Comparison of ENCODE assay signal across 20 cellular contexts in the genomic region with DNA sequence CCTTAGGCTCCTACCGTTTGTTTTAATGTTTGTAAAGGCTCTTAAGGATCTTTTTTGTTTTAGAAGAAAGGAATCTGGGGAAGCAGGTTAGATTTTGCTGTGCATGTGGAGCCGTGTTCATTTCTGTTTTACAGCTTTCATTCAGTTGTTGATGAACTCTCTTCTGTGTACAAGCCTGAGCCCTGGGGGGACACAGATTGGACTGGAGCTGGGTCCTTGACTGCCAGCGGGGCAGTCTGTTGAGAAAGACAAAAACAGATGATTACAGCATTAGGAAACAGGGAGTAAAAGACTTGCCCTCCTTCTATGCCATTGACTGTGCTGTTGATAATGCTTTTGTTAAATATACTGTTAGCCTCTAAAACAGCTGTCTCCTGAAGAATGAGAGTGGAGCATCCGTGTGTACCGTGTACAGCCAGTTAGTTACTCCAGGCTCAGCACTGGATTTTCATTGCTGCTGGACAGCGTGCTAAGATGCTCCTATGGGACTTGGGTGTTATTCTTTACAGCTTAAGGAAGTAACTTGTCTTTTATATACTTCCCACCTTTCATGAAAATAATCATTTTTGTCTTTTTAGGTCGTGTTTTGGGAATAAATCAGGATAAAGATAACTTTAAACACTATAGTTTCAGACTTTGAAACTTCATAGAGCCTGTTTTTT. TPM values are rescaled to one million over a fixed set of nuclear protein-coding genes. Genes with fewer than 3 reads are reported as not detected.
A peak's percentile ranks its signal among the peaks of the same experiment; 100 is the strongest.
DNase-seq lines count a peak whose midpoint lies in the region; ATAC-seq and TF ChIP-seq lines count a peak whose summit lies in the region.
"Had no signal": no experiment of that assay in that cellular context is flagged by ENCODE, and none has a peak within 500 bp of the region (broad histone marks: within the 10 kb centered on the region; RNA-seq: fewer than 3 reads in every experiment).

No MANE protein-coding gene starts in this region.

- peaks cover 0 to 19% of the 10 kb centered on the region in 2 experiments; a peak in 2 of 3 replicates for H3K36me3 ChIP-seq in HEK293 (ENCODE audit: control insufficient read depth in 2 of 2, insufficient read depth in 1 of 2, low read length in 2 of 2)
- H3K36me3 ChIP-seq in sigmoid colon, result peaks cover 5 to 18% (median 10%) of the 10 kb centered on the region in 4 donors
- H3K36me3 ChIP-seq in stomach, result peaks cover 13 to 32% (median 20%) of the 10 kb centered on the region in 4 donors

- peaks cover 42% of the 10 kb centered on the region for H3K4me1 Mint-ChIP-seq in activated T-cell treated with anti-CD3 and anti-CD28 coated beads, Interleukin-2, amount 50 U/mL, for 72 hours (ENCODE audit: low read depth)
- peaks cover 43% of the 10 kb centered on the region for H3K4me1 Mint-ChIP-seq in activated T-cell treated with anti-CD3 and anti-CD28 coated beads, Interleukin-2, amount 50 U/mL, for 24 hours (ENCODE audit: low read depth)
- peaks cover 31 to 34% of the 10 kb centered on the region in 2 donors for H3K4me1 Mint-ChIP-seq in effector memory CD8-positive, alpha-beta T cell (ENCODE audit: low read depth in 2 of 2)

- H3K27me3 ChIP-seq in sigmoid colon, result no peaks in the 10 kb centered on the region
- no peaks in the 10 kb centered on the region for H3K27me3 ChIP-seq in stomach
- H3K27me3 ChIP-seq: esophagus squamous epithelium, thyroid gland had no signal

- TF ChIP-seq POLR2A in sigmoid colon (IDR thresholded peaks at IDR 0.05) (no peak), stomach (IDR thresholded peaks at IDR 0.05) (no peak)

- TF ChIP-seq CTCF in HEK293 (tag by site-specific recombination; IDR thresholded peaks at IDR 0.05) (no peak), sigmoid colon (IDR thresholded peaks at IDR 0.05) (no peak), stomach (IDR thresholded peaks at IDR 0.05) (no peak)

- CTCF ChIA-PET in HEK293 (lab: Yijun Ruan, JAX), result interaction anchor here (0.6 to 3.0 kb wide), 6 partner anchors 10 to 256 kb away, joined by 3 to 27 read pairs (median 4); partner anchors contain the start of gene FBXO31

- POLR2A ChIA-PET in HEK293 (lab: Yijun Ruan, JAX), result interaction anchor here (0.7 kb wide), 1 partner anchor 63 kb away, joined by 8 read pairs; no protein-coding TSS in a partner anchor

- no peaks in the 10 kb centered on the region for H3K27me3 Mint-ChIP-seq in activated T-cell treated with anti-CD3 and anti-CD28 coated beads, Interleukin-2, amount 50 U/mL, for 72 hours (ENCODE audit: low read depth)
- no peaks in the 10 kb centered on the region for H3K27me3 Mint-ChIP-seq in activated T-cell treated with anti-CD3 and anti-CD28 coated beads, Interleukin-2, amount 50 U/mL, for 24 hours
- H3K27me3 Mint-ChIP-seq in effector memory CD8-positive, alpha-beta T cell, result no peaks in the 10 kb centered on the region
- H3K27me3 Mint-ChIP-seq: IgD-negative memory B cell had no signal

- no peak for DNase-seq in activated T-cell treated with anti-CD3 and anti-CD28 coated beads, Interleukin-2, amount 50 U/mL, for 72 hours
- DNase-seq in activated T-cell treated with anti-CD3 and anti-CD28 coated beads, Interleukin-2, amount 50 U/mL, for 24 hours, result no peak
- DNase-seq in effector memory CD8-positive, alpha-beta T cell, result no peak
- DNase-seq in sigmoid colon (peak; percentile 24), UCSD-AML1 (lab: John Stamatoyannopoulos, UW; ENCODE audit: unreplicated experiment) (no peak), stomach (no peak)
- DNase-seq: activated CD4-positive, alpha-beta T cell treated with anti-CD3 and anti-CD28 coated beads, Interleukin-2, amount 50 U/mL, for 1 hour; activated T-cell treated with anti-CD3 and anti-CD28 coated beads, Interleukin-2, amount 50 U/mL, for 4 hours; amniotic stem cell; C1 segment of cervical spinal cord; central memory CD4-positive, alpha-beta T cell; DMS79; esophagus squamous epithelium; NCI-H510A; thyroid gland had no signal

- H3K4me3 Mint-ChIP-seq in activated T-cell treated with anti-CD3 and anti-CD28 coated beads, Interleukin-2, amount 50 U/mL, for 72 hours, result peak overlapping the region; percentile 54 to 64
- no peak overlapping the region for H3K4me3 Mint-ChIP-seq in activated T-cell treated with anti-CD3 and anti-CD28 coated beads, Interleukin-2, amount 50 U/mL, for 24 hours
- peak overlapping the region; percentile 27 to 41 for H3K4me3 Mint-ChIP-seq in effector memory CD8-positive, alpha-beta T cell

- H3K4me1 ChIP-seq in HEK293 (ENCODE audit: control insufficient read depth, insufficient read depth, low read length) (peaks cover 7% of the 10 kb centered on the region), sigmoid colon (peaks cover 0 to 36% (median 32%) of the 10 kb centered on the region in 4 donors), stomach (peaks cover 13 to 63% (median 39%) of the 10 kb centered on the region in 4 donors)

- peaks cover 11 to 25% of the 10 kb centered on the region in 2 donors for H3K36me3 Mint-ChIP-seq in activated T-cell treated with anti-CD3 and anti-CD28 coated beads, Interleukin-2, amount 50 U/mL, for 72 hours (ENCODE audit: insufficient read depth in 2 of 2)
- H3K36me3 Mint-ChIP-seq in activated T-cell treated with anti-CD3 and anti-CD28 coated beads, Interleukin-2, amount 50 U/mL, for 24 hours (ENCODE audit: low read depth), result peaks cover 44% of the 10 kb centered on the region
- peaks cover 72% of the 10 kb centered on the region for H3K36me3 Mint-ChIP-seq in effector memory CD8-positive, alpha-beta T cell (ENCODE audit: insufficient read depth)

- WGBS in sigmoid colon, 2 donors, result 73 to 84% methylated on average over 7 of the region's 7 CpGs
- 66 to 77% (median 73%) methylated on average over 7 of the region's 7 CpGs for WGBS in stomach, 5 donors

- no peaks in the 10 kb centered on the region for H3K9me3 ChIP-seq in HEK293 (ENCODE audit: control insufficient read depth, insufficient read depth, low read depth, low read length)
- H3K9me3 ChIP-seq in sigmoid colon, result no peaks in the 10 kb centered on the region
- H3K9me3 ChIP-seq in stomach, result no peaks in the 10 kb centered on the region
- H3K9me3 ChIP-seq: A549, esophagus squamous epithelium, thyroid gland had no signal

- H3K27ac Mint-ChIP-seq in activated T-cell treated with anti-CD3 and anti-CD28 coated beads, Interleukin-2, amount 50 U/mL, for 72 hours, result peak overlapping the region; percentile 97
- no peak overlapping the region for H3K27ac Mint-ChIP-seq in activated T-cell treated with anti-CD3 and anti-CD28 coated beads, Interleukin-2, amount 50 U/mL, for 24 hours
- peak overlapping the region; percentile 56 to 88 for H3K27ac Mint-ChIP-seq in effector memory CD8-positive, alpha-beta T cell

- TF ChIP-seq EP300 in sigmoid colon (IDR thresholded peaks at IDR 0.05) (no peak), stomach (IDR thresholded peaks at IDR 0.05) (no peak)

- H3K9me3 Mint-ChIP-seq in activated T-cell treated with anti-CD3 and anti-CD28 coated beads, Interleukin-2, amount 50 U/mL, for 72 hours, result no peaks in the 10 kb centered on the region
- no peaks in the 10 kb centered on the region for H3K9me3 Mint-ChIP-seq in activated T-cell treated with anti-CD3 and anti-CD28 coated beads, Interleukin-2, amount 50 U/mL, for 24 hours
- no peaks in the 10 kb centered on the region for H3K9me3 Mint-ChIP-seq in effector memory CD8-positive, alpha-beta T cell
- H3K9me3 Mint-ChIP-seq: activated T-cell treated with anti-CD3 and anti-CD28 coated beads, Interleukin-2, amount 50 U/mL, for 4 hours; IgD-negative memory B cell had no signal

- intact Hi-C loops in sigmoid colon (cut with DNase I), result no loop called here
- intact Hi-C loops in stomach (cut with DNase I; ENCODE audit: low total_unique reads), result no loop called here

- no peak overlapping the region for H3K27ac ChIP-seq in HEK293 (ENCODE audit: extremely low read depth, low read depth, low read length)
- H3K27ac ChIP-seq in sigmoid colon, result peak overlapping the region in 1 of 4 donors; percentile 99
- no peak overlapping the region for H3K27ac ChIP-seq in stomach
- H3K27ac ChIP-seq: A549, HL-60 had no signal

- ATAC-seq in activated T-cell treated with anti-CD3 and anti-CD28 coated beads, Interleukin-2, amount 50 U/mL, for 72 hours (replicated peaks in 1 of 2), result no peak
- ATAC-seq in effector memory CD8-positive, alpha-beta T cell (replicated peaks), result no peak
- ATAC-seq in GM21737 (IDR thresholded peaks at IDR 0.05; ENCODE audit: unreplicated experiment), result no peak

- no peak overlapping the region for H3K4me3 ChIP-seq in HEK293 (ENCODE audit: low read depth, low read length)
- H3K4me3 ChIP-seq in sigmoid colon, result no peak overlapping the region
- no peak overlapping the region for H3K4me3 ChIP-seq in stomach
- H3K4me3 ChIP-seq: A549, thyroid gland had no signal

TF ChIP-seq in HEK293, 187 proteins besides CTCF, POLR2A, EP300 and RAD21 (continues in another document):
- no peak for TF ChIP-seq ZNF600 (tag by site-specific recombination; IDR thresholded peaks at IDR 0.05)

RNA-seq across cellular contexts. Expression of gene MAP1LC3B, which starts 3.2 kb away (rescaled TPM):
- 100 to 1,000 TPM; 116 to 146 TPM for total RNA-seq in activated T-cell treated with anti-CD3 and anti-CD28 coated beads, Interleukin-2, amount 50 U/mL, for 72 hours
- total RNA-seq in sigmoid colon (10 to 100 TPM; 50.0 to 62.6 (median 62.2) TPM), stomach (100 to 1,000 TPM in 1 of 5 donors, 10 to 100 TPM in 4; 24.6 to 111 (median 50.1) TPM)
- polyA plus RNA-seq in sigmoid colon (100 to 1,000 TPM in 1 of 3 donors, 10 to 100 TPM in 2; 48.0 to 137 (median 76.3) TPM), stomach (10 to 100 TPM; 31.5 to 62.0 (median 50.1) TPM)

RNA-seq across cellular contexts. Expression of gene FBXO31, which starts 11.7 kb away (rescaled TPM):
- total RNA-seq in activated T-cell treated with anti-CD3 and anti-CD28 coated beads, Interleukin-2, amount 50 U/mL, for 72 hours, result 10 to 100 TPM; 33.7 to 36.8 TPM
- total RNA-seq in sigmoid colon (100 to 1,000 TPM in 2 of 4 donors, 10 to 100 TPM in 2; 86.7 to 120 (median 98.4) TPM), stomach (1,000 to 10,000 TPM in 1 of 5 donors, 10 to 100 TPM in 4; 20.9 to 1,171 (median 41.5) TPM)
- polyA plus RNA-seq in sigmoid colon (10 to 100 TPM; 15.0 to 40.0 (median 16.2) TPM), stomach (10 to 100 TPM in 1 of 3 donors, 1 to 10 TPM in 2; 6.4 to 11.7 (median 8.2) TPM)
